ENCODE assay signal across 17 cellular contexts in genomic region chr3:161694682-161695586, GRCh38.
DNase-seq lines count a peak whose midpoint lies in the region; ATAC-seq and TF ChIP-seq lines count a peak whose summit lies in the region.
"Had no signal": no experiment of that assay in that cellular context is flagged by ENCODE, and none has a peak within 500 bp of the region (broad histone marks: within the 10 kb centered on the region; RNA-seq: fewer than 3 reads in every experiment).

No MANE protein-coding gene starts in this region.

- H3K36me3 ChIP-seq in SK-N-MC (ENCODE audit: insufficient read depth, low read length) = no peaks in the 10 kb centered on the region
- H3K36me3 ChIP-seq in lower lobe of right lung = no peaks in the 10 kb centered on the region

- ATAC-seq in GM18861 (IDR thresholded peaks at IDR 0.05; ENCODE audit: unreplicated experiment) (peak; percentile 76), GM21381 (IDR thresholded peaks at IDR 0.05; ENCODE audit: unreplicated experiment) (peak; percentile 82), HG03066 (IDR thresholded peaks at IDR 0.05; ENCODE audit: low read depth, unreplicated experiment) (peak; percentile 72), GM19035 (IDR thresholded peaks at IDR 0.05; ENCODE audit: unreplicated experiment) (no peak), lower lobe of right lung (no peak)
- ATAC-seq: activated T-cell treated with anti-CD3 and anti-CD28 coated beads, Interleukin-2, amount 50 U/mL, for 4 hours; natural killer cell; T-cell had no signal

- H3K4me1 ChIP-seq in lower lobe of right lung = no peaks in the 10 kb centered on the region

- DNase-seq in SK-N-MC (ENCODE audit: low read depth, low spot score) (no peak), lower lobe of right lung (no peak), superior temporal gyrus (ENCODE audit: extremely low spot score) (no peak), NCI-H2029 treated with DMSO at 0.1 percent for 48 hours (lab: John Stamatoyannopoulos, UW) (no peak)
- DNase-seq: activated CD4-positive, alpha-beta T cell treated with anti-CD3 and anti-CD28 coated beads, Interleukin-2, amount 50 U/mL, for 4 hours; activated T-cell treated with anti-CD3 and anti-CD28 coated beads, Interleukin-2, amount 50 U/mL, for 4 hours; H7; natural killer cell; NCI-H1436 treated with DMSO at 0.1 percent for 48 hours; NCI-H226; T-cell had no signal

- H3K4me3 ChIP-seq in SK-N-MC (no peak overlapping the region), lower lobe of right lung (no peak overlapping the region)
- H3K4me3 ChIP-seq: hepatocyte had no signal

- no peaks in the 10 kb centered on the region for H3K27me3 ChIP-seq in lower lobe of right lung (ENCODE audit: low read depth)
- H3K27me3 ChIP-seq: hepatocyte had no signal

- H3K9me3 ChIP-seq in SK-N-MC (ENCODE audit: low read depth, low read length) (no peaks in the 10 kb centered on the region), lower lobe of right lung (no peaks in the 10 kb centered on the region)

- intact Hi-C loops in lower lobe of right lung (cut with DNase I) = no loop called here

- no peak overlapping the region for H3K9ac ChIP-seq in SK-N-MC (ENCODE audit: insufficient read length)

- TF ChIP-seq CTCF in lower lobe of right lung (IDR thresholded peaks at IDR 0.05) = no peak

- H3K27ac ChIP-seq in SK-N-MC (peak overlapping the region; percentile 74), lower lobe of right lung (no peak overlapping the region)
- H3K27ac ChIP-seq: hepatocyte, RWPE1 had no signal

Comparison
In these comparisons a context has a peak if more than half of its experiments do, and no peak if none do; other contexts are left out.
1. ATAC-seq: peak in GM18861 (single experiment), GM21381 (single experiment) and HG03066 (single experiment); none in GM19035 (single experiment) and lower lobe of right lung (0 of 2).